Comparison of ENCODE assay signal across 18 cellular contexts in genomic region chr1:237444120-237444790, GRCh38.
DNase-seq lines count a peak whose midpoint lies in the region; ATAC-seq and TF ChIP-seq lines count a peak whose summit lies in the region.
"Had no signal": no experiment of that assay in that cellular context is flagged by ENCODE, and none has a peak within 500 bp of the region (broad histone marks: within the 10 kb centered on the region; RNA-seq: fewer than 3 reads in every experiment).

No MANE protein-coding gene starts in this region.

- ATAC-seq in GM19372 (IDR thresholded peaks at IDR 0.05; ENCODE audit: low read depth, unreplicated experiment): peak; percentile 44

- H3K4me1 ChIP-seq in BLaER1 treated with 17β-estradiol and CSF1 and Interleukin-3, amounts not matched to agents 10 nM and 100 nM: peaks cover 0 to 15% (median 12%) of the 10 kb centered on the region in 10 experiments; a peak in 18 of 20 replicates
- H3K4me1 ChIP-seq in OCI-LY3 (ENCODE audit: low read length) (peaks cover 21% of the 10 kb centered on the region), GM23248 (ENCODE audit: insufficient read depth) (no peaks in the 10 kb centered on the region), PC-9 (replicated peaks; ENCODE audit: insufficient read depth) (no peaks in the 10 kb centered on the region)
- H3K4me1 ChIP-seq: HAP-1 had no signal

- CTCF ChIA-PET in PC-9 (lab: Charles Lee): no interaction called here

- H3K9ac ChIP-seq in BLaER1 treated with 17β-estradiol and CSF1 and Interleukin-3, amounts not matched to agents 10 nM and 100 nM: no peak overlapping the region
- H3K9ac ChIP-seq in OCI-LY3 (ENCODE audit: low read length) (no peak overlapping the region), GM23248 (no peak overlapping the region)

- in situ Hi-C loops in GM23248 (cut with MboI): no loop called here

- no TSS peak for BruUV-seq in PC-9 (replicated peaks; lab: Mats Ljungman, UMichigan)

- H2AFZ ChIP-seq in OCI-LY3 (ENCODE audit: low read depth, low read length): no peak overlapping the region
- H2AFZ ChIP-seq in GM23248: no peak overlapping the region
- no peak overlapping the region for H2AFZ ChIP-seq in PC-9

- no peaks in the 10 kb centered on the region for H4K20me1 ChIP-seq in BLaER1 treated with 17β-estradiol and CSF1 and Interleukin-3, amounts not matched to agents 10 nM and 100 nM
- H4K20me1 ChIP-seq in OCI-LY3 (ENCODE audit: insufficient read depth, low read length) (peaks cover 7% of the 10 kb centered on the region), GM23248 (ENCODE audit: insufficient read depth) (no peaks in the 10 kb centered on the region), PC-9 (ENCODE audit: insufficient read depth) (no peaks in the 10 kb centered on the region)

- POLR2A ChIA-PET in PC-9 (lab: Charles Lee; ENCODE audit: unreplicated experiment): no interaction called here

- intact Hi-C loops in PC-9 (cut with micrococcal nuclease; ENCODE audit: unreplicated experiment): no loop called here

- TF ChIP-seq CTCF in OCI-LY3 (IDR thresholded peaks at IDR 0.05; ENCODE audit: low read depth, low read length) (no peak), PC-9 (conservative IDR thresholded peaks at IDR 0.05) (no peak)

- H3K27me3 ChIP-seq in BLaER1 treated with 17β-estradiol and CSF1 and Interleukin-3, amounts not matched to agents 10 nM and 100 nM: no peaks in the 10 kb centered on the region
- H3K27me3 ChIP-seq in OCI-LY3 (ENCODE audit: low read depth, low read length) (peaks cover 79% of the 10 kb centered on the region), GM23248 (replicated peaks; ENCODE audit: insufficient read depth) (no peaks in the 10 kb centered on the region), PC-9 (ENCODE audit: insufficient read depth, low read depth) (no peaks in the 10 kb centered on the region)

- WGBS in GM23248 (ENCODE audit: low coverage in 1 of 2, low lambda C conversion rate in 2 of 2, missing lambda C conversion rate in 2 of 2), 2 experiments: 23 to 32% methylated on average over 3 of the region's 3 CpGs

- DNase-seq in foreskin melanocyte (peak; percentile 10), GM23248 (no peak), PC-9 (no peak), DMS 273 treated with DMSO at 0.1 percent for 48 hours (lab: John Stamatoyannopoulos, UW) (no peak), T-helper 9 cell (no peak)
- DNase-seq: AML-193; Calu3; CD4-positive, alpha-beta T cell; DMS79; NCI-H1105 treated with DMSO at 0.1 percent for 48 hours; NCI-H1930; NCI-H2171; NCI-H446 treated with DMSO at 0.1 percent for 48 hours; NCI-H748 treated with DMSO at 0.1 percent for 48 hours had no signal

- H3K4me3 ChIP-seq in BLaER1 treated with 17β-estradiol and CSF1 and Interleukin-3, amounts not matched to agents 10 nM and 100 nM: no peak overlapping the region
- H3K4me3 ChIP-seq in OCI-LY3 (ENCODE audit: low read length): 0 out of 2 replicates have a peak overlapping the region, but pooled peaks have one; percentile 10
- no peak overlapping the region for H3K4me3 ChIP-seq in GM23248
- no peak overlapping the region for H3K4me3 ChIP-seq in PC-9
- H3K4me3 ChIP-seq: HAP-1 had no signal

- no peaks in the 10 kb centered on the region for H3K9me3 ChIP-seq in BLaER1 treated with 17β-estradiol and CSF1 and Interleukin-3, amounts not matched to agents 10 nM and 100 nM (replicated peaks in 1 of 11)
- H3K9me3 ChIP-seq in OCI-LY3 (ENCODE audit: insufficient read depth, low read length) (no peaks in the 10 kb centered on the region), GM23248 (ENCODE audit: low read depth) (no peaks in the 10 kb centered on the region), PC-9 (ENCODE audit: insufficient read depth, low read depth) (no peaks in the 10 kb centered on the region)
- H3K9me3 ChIP-seq: HAP-1 had no signal

- H3F3A ChIP-seq in GM23248 (ENCODE audit: insufficient read depth): no peaks in the 10 kb centered on the region
- H3F3A ChIP-seq in PC-9 (ENCODE audit: insufficient read depth, low read depth): no peaks in the 10 kb centered on the region

- H3K9me2 ChIP-seq in GM23248 (ENCODE audit: insufficient read depth) (no peaks in the 10 kb centered on the region), PC-9 (ENCODE audit: insufficient read depth) (no peaks in the 10 kb centered on the region)

- H3K79me2 ChIP-seq in OCI-LY3 (ENCODE audit: low read length) (no peaks in the 10 kb centered on the region), GM23248 (ENCODE audit: insufficient read depth) (no peaks in the 10 kb centered on the region), PC-9 (ENCODE audit: low read depth) (no peaks in the 10 kb centered on the region)

- H3K36me3 ChIP-seq in BLaER1 treated with 17β-estradiol and CSF1 and Interleukin-3, amounts not matched to agents 10 nM and 100 nM: no peaks in the 10 kb centered on the region
- H3K36me3 ChIP-seq in OCI-LY3 (replicated peaks; ENCODE audit: low read depth, low read length) (no peaks in the 10 kb centered on the region), GM23248 (ENCODE audit: low read depth) (no peaks in the 10 kb centered on the region), PC-9 (ENCODE audit: low read depth) (no peaks in the 10 kb centered on the region)
- H3K36me3 ChIP-seq: HAP-1 had no signal

- H3K4me2 ChIP-seq in BLaER1 treated with 17β-estradiol and CSF1 and Interleukin-3, amounts not matched to agents 10 nM and 100 nM: peak overlapping the region; percentile 18 to 52 (median 28); a peak in 13 of 22 replicates
- peak overlapping the region; percentile 28 for H3K4me2 ChIP-seq in OCI-LY3 (ENCODE audit: low read length)
- H3K4me2 ChIP-seq in GM23248 (ENCODE audit: unreplicated experiment): no peak overlapping the region
- H3K4me2 ChIP-seq in PC-9: no peak overlapping the region

- H3K27ac ChIP-seq in BLaER1 treated with 17β-estradiol and CSF1 and Interleukin-3, amounts not matched to agents 10 nM and 100 nM: no peak overlapping the region
- H3K27ac ChIP-seq in OCI-LY3 (ENCODE audit: low read length) (no peak overlapping the region), GM23248 (no peak overlapping the region), PC-9 (no peak overlapping the region)

Comparison
In these comparisons a context has a peak if more than half of its experiments do, and no peak if none do; other contexts are left out.
1. H3K4me2 ChIP-seq: peak in BLaER1 treated with 17β-estradiol and CSF1 and Interleukin-3, amounts not matched to agents 10 nM and 100 nM (11 of 11) and OCI-LY3 (single experiment); none in GM23248 (single experiment) and PC-9 (single experiment).